ENCODE assay signal across 14 cellular contexts in the genomic region with DNA sequence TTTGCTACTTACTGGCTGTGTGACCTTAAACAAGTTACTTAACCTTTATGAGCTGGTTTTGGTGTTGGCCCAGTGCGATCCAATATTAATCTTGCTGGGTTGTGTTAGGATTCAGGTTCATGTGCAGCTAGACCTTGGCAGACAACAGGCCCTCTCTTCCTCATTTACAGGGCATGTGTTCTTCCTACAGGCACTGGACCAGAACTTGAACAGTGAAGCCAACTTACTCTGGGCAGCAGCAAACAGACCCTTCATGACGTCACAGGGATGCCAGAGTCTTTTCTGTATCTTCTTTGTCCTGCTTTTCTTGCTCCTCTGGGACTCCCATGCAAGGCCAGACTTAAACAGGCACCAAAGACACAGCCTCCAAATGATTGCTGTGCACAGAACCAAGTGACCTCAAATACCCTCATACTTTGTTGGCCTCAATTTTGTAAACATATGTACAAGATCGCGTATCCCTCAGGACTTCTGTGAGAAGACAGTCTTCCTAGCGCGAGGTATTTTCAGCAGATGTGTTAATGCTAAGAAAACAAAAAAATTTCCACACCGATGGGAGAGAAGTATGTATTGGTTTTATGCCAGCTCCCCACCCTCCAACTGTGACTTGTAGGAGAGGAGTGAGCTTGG.
DNase-seq lines count a peak whose midpoint lies in the region; ATAC-seq, FAIRE-seq and TF ChIP-seq lines count a peak whose summit lies in the region.
"Had no signal": no experiment of that assay in that cellular context is flagged by ENCODE, and none has a peak within 500 bp of the region (broad histone marks: within the 10 kb centered on the region; RNA-seq: fewer than 3 reads in every experiment).

No MANE protein-coding gene starts in this region.

- no peak overlapping the region for H3K56ac ChIP-seq in H1 (replicated peaks; ENCODE audit: insufficient read length, low read depth, low read length)

- H3K9me3 ChIP-seq in BLaER1 treated with 17β-estradiol and CSF1 and Interleukin-3, amounts not matched to agents 10 nM and 100 nM (replicated peaks in 1 of 11) = peaks cover 7 to 18% (median 15%) of the 10 kb centered on the region in 11 experiments; a peak in 20 of 22 replicates
- no peaks in the 10 kb centered on the region for H3K9me3 ChIP-seq in H1 (ENCODE audit: insufficient read depth in 2 of 2, low read depth in 1 of 2, low read length in 1 of 2)
- no peaks in the 10 kb centered on the region for H3K9me3 ChIP-seq in naive thymus-derived CD4-positive, alpha-beta T cell (ENCODE audit: control insufficient read depth in 2 of 3, low read length in 3 of 3)

- H3K4me1 ChIP-seq in BLaER1 treated with 17β-estradiol and CSF1 and Interleukin-3, amounts not matched to agents 10 nM and 100 nM = peaks cover 13 to 64% (median 38%) of the 10 kb centered on the region in 10 experiments
- peaks cover 10 to 20% (median 16%) of the 10 kb centered on the region in 4 experiments for H3K4me1 ChIP-seq in H1 (replicated peaks in 1 of 4; ENCODE audit: control insufficient read depth in 3 of 4, insufficient read depth in 4 of 4, low read length in 3 of 4)
- H3K4me1 ChIP-seq in naive thymus-derived CD4-positive, alpha-beta T cell (ENCODE audit: control insufficient read depth in 2 of 2, insufficient read depth in 2 of 2, low read length in 2 of 2) = no peaks in the 10 kb centered on the region

- no peaks in the 10 kb centered on the region for H3K23me2 ChIP-seq in H1 (ENCODE audit: low read depth, low read length)

- no peak overlapping the region for H4K91ac ChIP-seq in H1 (replicated peaks; ENCODE audit: insufficient read length, low read length)

- no peak overlapping the region for H3K27ac ChIP-seq in BLaER1 treated with 17β-estradiol and CSF1 and Interleukin-3, amounts not matched to agents 10 nM and 100 nM
- no peak overlapping the region for H3K27ac ChIP-seq in H1 (ENCODE audit: low read depth, low read length)
- no peak overlapping the region for H3K27ac ChIP-seq in naive thymus-derived CD4-positive, alpha-beta T cell (ENCODE audit: low read depth, low read length)
- H3K27ac ChIP-seq: coronary artery had no signal

- H3K79me1 ChIP-seq in H1 (ENCODE audit: low read depth, low read length) = no peaks in the 10 kb centered on the region

- H3K27ac Mint-ChIP-seq in naive thymus-derived CD4-positive, alpha-beta T cell = no peak overlapping the region
- no peak overlapping the region for H3K27ac Mint-ChIP-seq in WTC11
- H3K27ac Mint-ChIP-seq in activated CD4-positive, alpha-beta memory T cell treated with anti-CD3 and anti-CD28 coated beads for 36 hours = no peak overlapping the region
- H3K27ac Mint-ChIP-seq: activated naive CD8-positive, alpha-beta T cell treated with anti-CD3 and anti-CD28 coated beads, Interleukin-2, amount 10 ng/mL, durations not matched to agents 7 days and 5 days; natural killer cell treated with Interleukin-12 subunit alpha and Interleukin-12 subunit beta and Interleukin-15 and Interleukin-18, amount 100 ng/mL, for 72 hours had no signal

- no peak for FAIRE-seq in H1 (lab: Jason Lieb, UNC)

- H4K20me1 ChIP-seq in BLaER1 treated with 17β-estradiol and CSF1 and Interleukin-3, amounts not matched to agents 10 nM and 100 nM = no peaks in the 10 kb centered on the region
- H4K20me1 ChIP-seq in H1 (replicated peaks in 1 of 2; ENCODE audit: control insufficient read depth in 1 of 2, insufficient read depth in 2 of 2, low read length in 2 of 2) = no peaks in the 10 kb centered on the region

- peak overlapping the region in 7 of 11 experiments; percentile 2 to 47 (median 35); a peak in 11 of 22 replicates for H3K4me2 ChIP-seq in BLaER1 treated with 17β-estradiol and CSF1 and Interleukin-3, amounts not matched to agents 10 nM and 100 nM
- H3K4me2 ChIP-seq in H1 (ENCODE audit: insufficient read depth in 1 of 2, low read depth in 2 of 2, low read length in 2 of 2) = no peak overlapping the region

- POLR2A ChIA-PET in H1 (lab: Charles Lee; ENCODE audit: partially characterized antibody) (no interaction called here), WTC11 (lab: Charles Lee) (no interaction called here)
- POLR2A ChIA-PET in naive thymus-derived CD4-positive, alpha-beta T cell (lab: Charles Lee) = no interaction called here
- POLR2A ChIA-PET in activated CD4-positive, alpha-beta memory T cell treated with anti-CD3 and anti-CD28 coated beads for 36 hours (lab: Charles Lee) = no interaction called here

- H3K36me3 ChIP-seq in BLaER1 treated with 17β-estradiol and CSF1 and Interleukin-3, amounts not matched to agents 10 nM and 100 nM = no peaks in the 10 kb centered on the region
- no peaks in the 10 kb centered on the region for H3K36me3 ChIP-seq in H1 (ENCODE audit: control insufficient read depth in 2 of 4, insufficient read depth in 4 of 4, low read length in 3 of 4)
- H3K36me3 ChIP-seq in naive thymus-derived CD4-positive, alpha-beta T cell (ENCODE audit: control insufficient read depth in 2 of 3, insufficient read depth in 3 of 3, low read length in 3 of 3) = no peaks in the 10 kb centered on the region

- no peak overlapping the region for H3K23ac ChIP-seq in H1 (ENCODE audit: insufficient read length)

- peaks cover 0 to 4% (median 0%) of the 10 kb centered on the region in 11 donors for H3K9me3 Mint-ChIP-seq in naive thymus-derived CD4-positive, alpha-beta T cell
- peaks cover 12% of the 10 kb centered on the region for H3K9me3 Mint-ChIP-seq in WTC11
- no peaks in the 10 kb centered on the region for H3K9me3 Mint-ChIP-seq in activated CD4-positive, alpha-beta memory T cell treated with anti-CD3 and anti-CD28 coated beads for 36 hours
- H3K9me3 Mint-ChIP-seq: activated naive CD8-positive, alpha-beta T cell treated with anti-CD3 and anti-CD28 coated beads, Interleukin-2, amount 10 ng/mL, durations not matched to agents 7 days and 5 days; natural killer cell treated with Interleukin-12 subunit alpha and Interleukin-12 subunit beta and Interleukin-15 and Interleukin-18, amount 100 ng/mL, for 72 hours had no signal

- no peaks in the 10 kb centered on the region for H3K36me3 Mint-ChIP-seq in naive thymus-derived CD4-positive, alpha-beta T cell
- H3K36me3 Mint-ChIP-seq in WTC11 = peaks cover 3% of the 10 kb centered on the region; the same call in 1 of the 2 replicates
- no peaks in the 10 kb centered on the region for H3K36me3 Mint-ChIP-seq in activated CD4-positive, alpha-beta memory T cell treated with anti-CD3 and anti-CD28 coated beads for 36 hours
- H3K36me3 Mint-ChIP-seq: activated naive CD8-positive, alpha-beta T cell treated with anti-CD3 and anti-CD28 coated beads, Interleukin-2, amount 10 ng/mL, durations not matched to agents 7 days and 5 days; natural killer cell treated with Interleukin-12 subunit alpha and Interleukin-12 subunit beta and Interleukin-15 and Interleukin-18, amount 100 ng/mL, for 72 hours had no signal

- no peak overlapping the region for H3K9ac ChIP-seq in BLaER1 treated with 17β-estradiol and CSF1 and Interleukin-3, amounts not matched to agents 10 nM and 100 nM
- no peak overlapping the region; a peak in 1 of 7 replicates for H3K9ac ChIP-seq in H1 (replicated peaks in 1 of 4; ENCODE audit: extremely low read depth in 1 of 4, low read depth in 3 of 4, low read length in 3 of 4)

- H2AK5ac ChIP-seq in H1 (ENCODE audit: low read depth, low read length) = no peak overlapping the region

- no peak overlapping the region for H3K4ac ChIP-seq in H1 (replicated peaks; ENCODE audit: insufficient read length, low read depth, low read length)

- H2BK15ac ChIP-seq in H1 (ENCODE audit: low read length) = peak overlapping the region; percentile 11; the same call in 1 of the 2 replicates

- H2BK120ac ChIP-seq in H1 (replicated peaks; ENCODE audit: low read depth, low read length) = no peak overlapping the region

- no peak overlapping the region for H3K14ac ChIP-seq in H1 (ENCODE audit: insufficient read length)

- ATAC-seq in naive thymus-derived CD4-positive, alpha-beta T cell = no peak
- no peak for ATAC-seq in WTC11
- ATAC-seq: natural killer cell treated with Interleukin-12 subunit alpha and Interleukin-12 subunit beta and Interleukin-15 and Interleukin-18, amount 100 ng/mL, for 72 hours had no signal

- H2BK20ac ChIP-seq in H1 (ENCODE audit: low read length) = peak overlapping the region; percentile 57; the same call in 1 of the 2 replicates

- no peak overlapping the region for H4K5ac ChIP-seq in H1 (ENCODE audit: insufficient read length, low read depth, low read length)

- H3K79me2 ChIP-seq in H1 (ENCODE audit: control insufficient read depth in 1 of 2, insufficient read depth in 2 of 2, low read length in 2 of 2) = no peaks in the 10 kb centered on the region

- no peak overlapping the region for H4K8ac ChIP-seq in H1 (ENCODE audit: extremely low read depth, insufficient read depth, low read length)

- no peak overlapping the region for H2AFZ ChIP-seq in H1 (ENCODE audit: low read length)

- DNase-seq in NCI-H2171 (lab: John Stamatoyannopoulos, UW) (peak; percentile 22), H1 (ENCODE audit: low read depth in 1 of 2, low spot score in 2 of 2) (no peak), mucosa of gallbladder (ENCODE audit: low spot score) (peak; percentile 28), iPS-NIHi11 (ENCODE audit: low spot score) (no peak), WTC11 (ENCODE audit: low spot score) (no peak)
- DNase-seq in naive thymus-derived CD4-positive, alpha-beta T cell = no peak
- DNase-seq in activated CD4-positive, alpha-beta memory T cell treated with anti-CD3 and anti-CD28 coated beads for 36 hours = no peak
- DNase-seq: activated naive CD8-positive, alpha-beta T cell treated with anti-CD3 and anti-CD28 coated beads, Interleukin-2, amount 10 ng/mL, durations not matched to agents 7 days and 5 days; Calu3; SIG-M5; stimulated activated CD4-positive, alpha-beta T cell treated with anti-CD3 and anti-CD28 coated beads, Interleukin-2, amount 100 ng/mL, for 24 hours had no signal

- intact Hi-C loops in naive thymus-derived CD4-positive, alpha-beta T cell (cut with micrococcal nuclease) = no loop called here
- intact Hi-C loops in activated CD4-positive, alpha-beta memory T cell treated with anti-CD3 and anti-CD28 coated beads for 36 hours (cut with micrococcal nuclease) = no loop called here

- no peak for TF ChIP-seq RAD21 in H1 (IDR thresholded peaks at IDR 0.05 in 1 of 2, conservative IDR thresholded peaks at IDR 0.05 in 1 of 2; ENCODE audit: low read depth in 2 of 2, low read length in 2 of 2)

- no peak overlapping the region for H3K4me3 Mint-ChIP-seq in naive thymus-derived CD4-positive, alpha-beta T cell
- H3K4me3 Mint-ChIP-seq in WTC11 = no peak overlapping the region
- no peak overlapping the region for H3K4me3 Mint-ChIP-seq in activated CD4-positive, alpha-beta memory T cell treated with anti-CD3 and anti-CD28 coated beads for 36 hours
- H3K4me3 Mint-ChIP-seq: activated naive CD8-positive, alpha-beta T cell treated with anti-CD3 and anti-CD28 coated beads, Interleukin-2, amount 10 ng/mL, durations not matched to agents 7 days and 5 days; natural killer cell treated with Interleukin-12 subunit alpha and Interleukin-12 subunit beta and Interleukin-15 and Interleukin-18, amount 100 ng/mL, for 72 hours had no signal

- H3K27me3 Mint-ChIP-seq in naive thymus-derived CD4-positive, alpha-beta T cell = peaks cover 0 to 9% (median 4%) of the 10 kb centered on the region in 5 donors
- H3K27me3 Mint-ChIP-seq in WTC11 (ENCODE audit: low read depth) = no peaks in the 10 kb centered on the region
- H3K27me3 Mint-ChIP-seq in activated CD4-positive, alpha-beta memory T cell treated with anti-CD3 and anti-CD28 coated beads for 36 hours = peaks cover 5% of the 10 kb centered on the region
- H3K27me3 Mint-ChIP-seq: activated naive CD8-positive, alpha-beta T cell treated with anti-CD3 and anti-CD28 coated beads, Interleukin-2, amount 10 ng/mL, durations not matched to agents 7 days and 5 days had no signal

- H3K4me1 Mint-ChIP-seq in naive thymus-derived CD4-positive, alpha-beta T cell = no peaks in the 10 kb centered on the region
- H3K4me1 Mint-ChIP-seq in WTC11 = peaks cover 35% of the 10 kb centered on the region
- H3K4me1 Mint-ChIP-seq in activated CD4-positive, alpha-beta memory T cell treated with anti-CD3 and anti-CD28 coated beads for 36 hours (ENCODE audit: low read depth) = no peaks in the 10 kb centered on the region
- H3K4me1 Mint-ChIP-seq: activated naive CD8-positive, alpha-beta T cell treated with anti-CD3 and anti-CD28 coated beads, Interleukin-2, amount 10 ng/mL, durations not matched to agents 7 days and 5 days had no signal

- TF ChIP-seq CTCF in H1 (IDR thresholded peaks at IDR 0.05; ENCODE audit: control extremely low read depth in 1 of 3, insufficient read depth in 1 of 3, low read depth in 1 of 3, low read length in 3 of 3) (no peak), WTC11 (IDR thresholded peaks at IDR 0.05) (no peak)

- H2BK12ac ChIP-seq in H1 (ENCODE audit: low read depth, low read length) = no peak overlapping the region

- no peak overlapping the region for H3K18ac ChIP-seq in H1 (ENCODE audit: extremely low read depth, low read length)

- H2BK5ac ChIP-seq in H1 (ENCODE audit: low read depth, low read length) = no peak overlapping the region

- H3K4me3 ChIP-seq in BLaER1 treated with 17β-estradiol and CSF1 and Interleukin-3, amounts not matched to agents 10 nM and 100 nM = no peak overlapping the region
- H3K4me3 ChIP-seq in H1 (ENCODE audit: extremely low read depth in 1 of 4, insufficient read depth in 2 of 4, low read depth in 3 of 4, low read length in 4 of 4) = no peak overlapping the region
- no peak overlapping the region for H3K4me3 ChIP-seq in naive thymus-derived CD4-positive, alpha-beta T cell (ENCODE audit: low read length)
- H3K4me3 ChIP-seq: coronary artery had no signal

- no peaks in the 10 kb centered on the region for H3K27me3 ChIP-seq in BLaER1 treated with 17β-estradiol and CSF1 and Interleukin-3, amounts not matched to agents 10 nM and 100 nM
- H3K27me3 ChIP-seq in H1 (replicated peaks in 1 of 4; ENCODE audit: control insufficient read depth in 3 of 4, extremely low read depth in 1 of 4, insufficient read depth in 3 of 4, low read length in 3 of 4) = peaks cover 0 to 1% (median 0%) of the 10 kb centered on the region in 4 experiments; a peak in 1 of 7 replicates
- H3K27me3 ChIP-seq in naive thymus-derived CD4-positive, alpha-beta T cell (ENCODE audit: control insufficient read depth in 2 of 2, insufficient read depth in 2 of 2, low read length in 2 of 2) = no peaks in the 10 kb centered on the region

- TF ChIP-seq POLR2A in H1 (IDR thresholded peaks at IDR 0.05; ENCODE audit: control extremely low read depth in 1 of 2, low read depth in 2 of 2, low read length in 2 of 2) = no peak

- WGBS in H1 (ENCODE audit: extremely low coverage in 1 of 2, insufficient coverage in 1 of 2, insufficient read length in 1 of 2, insufficient replicate concordance in 2 of 2, low coverage in 1 of 2, low lambda C conversion rate in 2 of 2, missing lambda C conversion rate in 1 of 2), 2 experiments = 87% methylated on average over 7 of the region's 7 CpGs; no CpG with 5 or more reads in 1 of the 2 experiments

- TF ChIP-seq EP300 in H1 (IDR thresholded peaks at IDR 0.05; ENCODE audit: borderline replicate concordance in 1 of 2, low read depth in 2 of 2, low read length in 2 of 2) = no peak

- CTCF ChIA-PET in H1 (lab: Charles Lee; ENCODE audit: partially characterized antibody) (interaction anchor here (1.2 kb wide), 1 partner anchor 39 kb away, joined by 3 read pairs; no protein-coding TSS in a partner anchor), WTC11 (lab: Charles Lee) (no interaction called here)
- CTCF ChIA-PET in naive thymus-derived CD4-positive, alpha-beta T cell (lab: Charles Lee) = no interaction called here
- CTCF ChIA-PET in activated CD4-positive, alpha-beta memory T cell treated with anti-CD3 and anti-CD28 coated beads for 36 hours (lab: Charles Lee) = no interaction called here

Comparison
In these comparisons a context has a peak if more than half of its experiments do, and no peak if none do; other contexts are left out.
1. H3K4me2 ChIP-seq: peak in BLaER1 treated with 17β-estradiol and CSF1 and Interleukin-3, amounts not matched to agents 10 nM and 100 nM (7 of 11); none in H1 (0 of 2).
2. DNase-seq: peak in NCI-H2171 (single experiment) and mucosa of gallbladder (single experiment); none in H1 (0 of 2), iPS-NIHi11 (single experiment), naive thymus-derived CD4-positive, alpha-beta T cell (0 of 9), WTC11 (single experiment) and activated CD4-positive, alpha-beta memory T cell treated with anti-CD3 and anti-CD28 coated beads for 36 hours (single experiment).